13 cellular contexts compared by ENCODE assay signal in the genomic region with DNA sequence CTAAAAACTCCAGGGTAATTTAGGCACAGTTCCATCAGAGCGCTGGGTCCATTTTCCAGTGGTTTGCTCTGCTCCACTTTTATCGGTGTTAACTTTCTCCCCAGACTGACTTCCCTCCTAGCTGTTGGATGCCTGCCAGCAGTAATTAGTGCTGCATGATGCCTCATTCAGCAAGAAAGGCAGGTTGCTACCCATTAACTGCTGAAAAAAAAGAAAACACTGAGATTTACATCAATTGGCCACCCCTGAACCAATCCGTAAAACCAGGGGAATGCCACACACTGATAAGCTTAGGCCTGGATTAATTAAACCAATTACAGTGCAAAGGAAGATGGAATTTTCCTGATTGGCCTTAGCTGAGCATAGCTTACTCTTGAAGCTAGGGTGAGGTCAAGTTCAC.
A peak's percentile ranks its signal among the peaks of the same experiment; 100 is the strongest.
DNase-seq lines count a peak whose midpoint lies in the region; ATAC-seq and TF ChIP-seq lines count a peak whose summit lies in the region.
"Had no signal": no experiment of that assay in that cellular context is flagged by ENCODE, and none has a peak within 500 bp of the region (broad histone marks: within the 10 kb centered on the region; RNA-seq: fewer than 3 reads in every experiment).

No MANE protein-coding gene starts in this region.

- no peak for TF ChIP-seq CTCF in astrocyte of the spinal cord (IDR thresholded peaks at IDR 0.05; ENCODE audit: low read depth, low read length)

- DNase-seq in NCI-H1105 (lab: John Stamatoyannopoulos, UW) (peak; percentile 88), NCI-H345 treated with DMSO at 0.1 percent for 48 hours (lab: John Stamatoyannopoulos, UW; ENCODE audit: unreplicated experiment) (peak; percentile 29), astrocyte of the spinal cord (ENCODE audit: low read depth, low spot score) (peak; percentile 19), renal cortical epithelial cell (ENCODE audit: low read depth) (peak; percentile 94), GOT3 (lab: John Stamatoyannopoulos, UW) (no peak)
- DNase-seq: cortex of kidney; mammary epithelial cell; NCI-H1930; stimulated activated CD4-positive, alpha-beta T cell treated with anti-CD3 and anti-CD28 coated beads, Interleukin-4, amount 100 ng/mL, for 4 hours; stomach had no signal

- no peak for ATAC-seq in GM21529 (IDR thresholded peaks at IDR 0.05; ENCODE audit: unreplicated experiment)
- ATAC-seq in GM21360 (IDR thresholded peaks at IDR 0.05; ENCODE audit: unreplicated experiment): no peak
- ATAC-seq: activated naive CD4-positive, alpha-beta T cell treated with anti-CD3 and anti-CD28 coated beads, Interleukin-2, amount 50 U/mL, for 72 hours had no signal

- in situ Hi-C loops in astrocyte of the spinal cord (cut with HindIII; ENCODE audit: low sequenced_read_pairs): no loop called here

- H3K4me3 ChIP-seq in astrocyte of the spinal cord (ENCODE audit: low read depth, low read length): no peak overlapping the region
- H3K4me3 ChIP-seq: stomach had no signal
